Comparison of ENCODE assay signal across 18 cellular contexts in the genomic region with DNA sequence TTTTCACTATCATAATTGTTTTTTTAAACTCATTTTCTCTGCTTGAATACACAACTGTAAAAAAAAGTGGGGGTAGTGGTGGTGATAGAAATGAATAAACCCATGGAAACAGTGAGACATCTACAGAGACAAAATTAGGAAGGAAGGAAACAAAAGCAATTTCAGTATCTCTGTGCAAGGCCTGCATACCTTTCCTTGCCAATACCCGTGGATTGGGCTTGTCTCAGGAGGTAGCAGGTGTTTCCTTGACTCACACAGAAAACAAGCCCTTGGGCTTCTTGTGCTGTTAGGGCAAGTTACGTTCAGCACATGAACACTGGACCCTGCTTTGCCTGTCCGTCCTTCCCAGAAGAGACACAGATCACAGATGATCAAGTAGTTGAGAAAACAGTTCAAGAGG.
DNase-seq lines count a peak whose midpoint lies in the region; ATAC-seq and TF ChIP-seq lines count a peak whose summit lies in the region.
"Had no signal": no experiment of that assay in that cellular context is flagged by ENCODE, and none has a peak within 500 bp of the region (broad histone marks: within the 10 kb centered on the region; RNA-seq: fewer than 3 reads in every experiment).

No MANE protein-coding gene starts in this region.

- H3K4me3 Mint-ChIP-seq in activated CD4-positive, alpha-beta T cell treated with anti-CD3 and anti-CD28 coated beads for 36 hours: no peak overlapping the region
- H3K4me3 Mint-ChIP-seq: activated T-helper 17 cell treated with anti-CD3 and anti-CD28 coated beads, Interleukin-2, amount 50 U/mL, for 72 hours; CD4-positive, alpha-beta T cell; natural killer cell treated with Interleukin-12 subunit alpha and Interleukin-12 subunit beta and Interleukin-15 and Interleukin-18, amount 100 ng/mL, for 72 hours; stimulated activated naive CD8-positive, alpha-beta T cell treated with anti-CD3 and anti-CD28 coated beads, Interleukin-15, Interleukin-2, amounts not matched to agents 100 ng/mL and 50 ng/mL, for 24 hours had no signal

- POLR2A ChIA-PET in activated CD4-positive, alpha-beta T cell treated with anti-CD3 and anti-CD28 coated beads for 36 hours (lab: Charles Lee): no interaction called here

- H3K36me3 ChIP-seq in BLaER1 (no peaks in the 10 kb centered on the region), heart right ventricle (no peaks in the 10 kb centered on the region)
- H3K36me3 ChIP-seq: adrenal gland, WERI-Rb-1 had no signal

- H3K4me2 ChIP-seq in BLaER1: peak overlapping the region; percentile 85

- H3K27ac ChIP-seq in BLaER1 (peak overlapping the region; percentile 80), heart right ventricle (no peak overlapping the region)
- H3K27ac ChIP-seq: adrenal gland, WERI-Rb-1 had no signal

- WGBS in heart right ventricle, 2 donors: 59 to 62% methylated on average over 3 of the region's 3 CpGs

- H3K9ac ChIP-seq in BLaER1: peak overlapping the region; percentile 63

- H3K36me3 Mint-ChIP-seq in activated CD4-positive, alpha-beta T cell treated with anti-CD3 and anti-CD28 coated beads for 36 hours (ENCODE audit: low read depth): no peaks in the 10 kb centered on the region
- H3K36me3 Mint-ChIP-seq: natural killer cell treated with Interleukin-12 subunit alpha and Interleukin-12 subunit beta and Interleukin-15 and Interleukin-18, amount 100 ng/mL, for 72 hours had no signal

- H3K4me1 ChIP-seq in BLaER1 (peaks cover 74% of the 10 kb centered on the region), heart right ventricle (no peaks in the 10 kb centered on the region)
- H3K4me1 ChIP-seq: adrenal gland had no signal

- no peaks in the 10 kb centered on the region for H3K27me3 ChIP-seq in BLaER1
- no peaks in the 10 kb centered on the region for H3K27me3 ChIP-seq in heart right ventricle
- H3K27me3 ChIP-seq: adrenal gland had no signal

- ATAC-seq in GM19438 (IDR thresholded peaks at IDR 0.05; ENCODE audit: low read depth, unreplicated experiment) (peak; percentile 51), HG02870 (IDR thresholded peaks at IDR 0.05; ENCODE audit: unreplicated experiment) (peak; percentile 35), HG03521 (IDR thresholded peaks at IDR 0.05; ENCODE audit: unreplicated experiment) (peak; percentile 33), heart right ventricle (no peak)
- no peak for ATAC-seq in activated CD4-positive, alpha-beta T cell treated with anti-CD3 and anti-CD28 coated beads for 36 hours
- ATAC-seq: activated T-helper 17 cell treated with anti-CD3 and anti-CD28 coated beads, Interleukin-2, amount 50 U/mL, for 72 hours; HepG2; natural killer cell treated with Interleukin-12 subunit alpha and Interleukin-12 subunit beta and Interleukin-15 and Interleukin-18, amount 100 ng/mL, for 72 hours had no signal

- intact Hi-C loops in activated CD4-positive, alpha-beta T cell treated with anti-CD3 and anti-CD28 coated beads for 36 hours (cut with DNase I, micrococcal nuclease): no loop called here
- intact Hi-C loops in heart right ventricle (cut with DNase I): no loop called here

- TF ChIP-seq CTCF in heart right ventricle (IDR thresholded peaks at IDR 0.05): no peak

- H3K27ac Mint-ChIP-seq in activated CD4-positive, alpha-beta T cell treated with anti-CD3 and anti-CD28 coated beads for 36 hours: no peak overlapping the region
- H3K27ac Mint-ChIP-seq: activated T-helper 17 cell treated with anti-CD3 and anti-CD28 coated beads, Interleukin-2, amount 50 U/mL, for 72 hours; CD4-positive, alpha-beta T cell; natural killer cell treated with Interleukin-12 subunit alpha and Interleukin-12 subunit beta and Interleukin-15 and Interleukin-18, amount 100 ng/mL, for 72 hours; stimulated activated naive CD8-positive, alpha-beta T cell treated with anti-CD3 and anti-CD28 coated beads, Interleukin-15, Interleukin-2, amounts not matched to agents 100 ng/mL and 50 ng/mL, for 24 hours had no signal

- H4K20me1 ChIP-seq in BLaER1: no peaks in the 10 kb centered on the region

- H3K9me3 ChIP-seq in BLaER1 (no peaks in the 10 kb centered on the region), heart right ventricle (peaks cover 0 to 3% (median 0%) of the 10 kb centered on the region in 11 donors)
- H3K9me3 ChIP-seq: adrenal gland had no signal

- DNase-seq in 8988T (no peak), islet precursor cell (no peak), heart right ventricle (no peak)
- no peak for DNase-seq in activated CD4-positive, alpha-beta T cell treated with anti-CD3 and anti-CD28 coated beads for 36 hours
- DNase-seq: activated CD8-positive, alpha-beta memory T cell treated with anti-CD3 and anti-CD28 coated beads for 24 hours; adrenal gland; CD4-positive, alpha-beta T cell; cerebellar nuclear complex; NCI-H82; WERI-Rb-1 had no signal

- CTCF ChIA-PET in activated CD4-positive, alpha-beta T cell treated with anti-CD3 and anti-CD28 coated beads for 36 hours (lab: Charles Lee): no interaction called here

- H3K4me3 ChIP-seq in BLaER1 (peak overlapping the region; percentile 32; the same call in 1 of the 2 replicates), heart right ventricle (no peak overlapping the region)
- H3K4me3 ChIP-seq: adrenal gland had no signal

- H3K4me1 Mint-ChIP-seq in activated CD4-positive, alpha-beta T cell treated with anti-CD3 and anti-CD28 coated beads for 36 hours: no peaks in the 10 kb centered on the region
- H3K4me1 Mint-ChIP-seq: activated T-helper 17 cell treated with anti-CD3 and anti-CD28 coated beads, Interleukin-2, amount 50 U/mL, for 72 hours had no signal

- peaks cover 1% of the 10 kb centered on the region for H3K9me3 Mint-ChIP-seq in activated CD4-positive, alpha-beta T cell treated with anti-CD3 and anti-CD28 coated beads for 36 hours (ENCODE audit: low read depth)
- H3K9me3 Mint-ChIP-seq: activated T-helper 17 cell treated with anti-CD3 and anti-CD28 coated beads, Interleukin-2, amount 50 U/mL, for 72 hours had no signal

- peaks cover 14% of the 10 kb centered on the region for H3K27me3 Mint-ChIP-seq in activated CD4-positive, alpha-beta T cell treated with anti-CD3 and anti-CD28 coated beads for 36 hours

Comparison
In these comparisons a context has a peak if more than half of its experiments do, and no peak if none do; other contexts are left out.
1. ATAC-seq: peak in GM19438 (single experiment), HG02870 (single experiment) and HG03521 (single experiment); none in activated CD4-positive, alpha-beta T cell treated with anti-CD3 and anti-CD28 coated beads for 36 hours (single experiment) and heart right ventricle (0 of 8).